Comparison of ENCODE assay signal across 1 cellular context in genomic region chr12:51244269-51244668, GRCh38.
A peak's percentile ranks its signal among the peaks of the same experiment; 100 is the strongest.
TF ChIP-seq lines count a peak whose summit lies in the region.

No MANE protein-coding gene starts in this region.

TF ChIP-seq in K562, 482 proteins besides CTCF, POLR2A, EP300 and RAD21:
- no peak for TF ChIP-seq HCFC1 (IDR thresholded peaks at IDR 0.05; ENCODE audit: low read depth, low read length)
- TF ChIP-seq POLR2B (IDR thresholded peaks at IDR 0.05; ENCODE audit: low read depth, partially characterized antibody), result peak; percentile 56
- TF ChIP-seq, protein P1, sequence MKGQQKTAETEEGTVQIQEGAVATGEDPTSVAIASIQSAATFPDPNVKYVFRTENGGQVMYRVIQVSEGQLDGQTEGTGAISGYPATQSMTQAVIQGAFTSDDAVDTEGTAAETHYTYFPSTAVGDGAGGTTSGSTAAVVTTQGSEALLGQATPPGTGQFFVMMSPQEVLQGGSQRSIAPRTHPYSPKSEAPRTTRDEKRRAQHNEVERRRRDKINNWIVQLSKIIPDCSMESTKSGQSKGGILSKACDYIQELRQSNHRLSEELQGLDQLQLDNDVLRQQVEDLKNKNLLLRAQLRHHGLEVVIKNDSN (CRISPR knock-in tag; IDR thresholded peaks at IDR 0.05), result no peak
- no peak for TF ChIP-seq RBM14 (IDR thresholded peaks at IDR 0.05; ENCODE audit: borderline replicate concordance, insufficient read depth, low read depth, low read length)
- 0 out of 2 replicates have a peak, but pooled peaks have one; percentile 19 for TF ChIP-seq SUPT5H (IDR thresholded peaks at IDR 0.05)
- no peak for TF ChIP-seq NCOR1 (IDR thresholded peaks at IDR 0.05)
- TF ChIP-seq DIDO1 (tag; IDR thresholded peaks at IDR 0.05; ENCODE audit: low read depth), result no peak
- no peak for TF ChIP-seq FOXK2 (conservative IDR thresholded peaks at IDR 0.05 in 1 of 2, IDR thresholded peaks at IDR 0.05 in 1 of 2; ENCODE audit: low read depth in 2 of 2)
- peak; percentile 49; the same call in 1 of the 2 replicates for TF ChIP-seq POLR2AphosphoS5 (IDR thresholded peaks at IDR 0.05; ENCODE audit: control insufficient read depth, insufficient read depth, low read depth, low read length)
- peak; percentile 37; the same call in 1 of the 2 replicates for TF ChIP-seq FOSL1 (tag; conservative IDR thresholded peaks at IDR 0.05)
- TF ChIP-seq EZH2 (IDR thresholded peaks at IDR 0.05; ENCODE audit: borderline replicate concordance, low read depth, low read length), result no peak
- TF ChIP-seq, protein P2, sequence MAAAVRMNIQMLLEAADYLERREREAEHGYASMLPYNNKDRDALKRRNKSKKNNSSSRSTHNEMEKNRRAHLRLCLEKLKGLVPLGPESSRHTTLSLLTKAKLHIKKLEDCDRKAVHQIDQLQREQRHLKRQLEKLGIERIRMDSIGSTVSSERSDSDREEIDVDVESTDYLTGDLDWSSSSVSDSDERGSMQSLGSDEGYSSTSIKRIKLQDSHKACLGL (CRISPR knock-in tag; IDR thresholded peaks at IDR 0.05; ENCODE audit: borderline replicate concordance, poor library complexity, severe bottlenecking), result no peak
- no peak for TF ChIP-seq POLR2G (IDR thresholded peaks at IDR 0.05; ENCODE audit: low read depth, low read length)
- no peak for TF ChIP-seq BRCA1 (IDR thresholded peaks at IDR 0.05)
- TF ChIP-seq BRCA1 (CRISPR knock-in tag; IDR thresholded peaks at IDR 0.05), result no peak
